ENCODE assay signal across 8 cellular contexts in the genomic region with DNA sequence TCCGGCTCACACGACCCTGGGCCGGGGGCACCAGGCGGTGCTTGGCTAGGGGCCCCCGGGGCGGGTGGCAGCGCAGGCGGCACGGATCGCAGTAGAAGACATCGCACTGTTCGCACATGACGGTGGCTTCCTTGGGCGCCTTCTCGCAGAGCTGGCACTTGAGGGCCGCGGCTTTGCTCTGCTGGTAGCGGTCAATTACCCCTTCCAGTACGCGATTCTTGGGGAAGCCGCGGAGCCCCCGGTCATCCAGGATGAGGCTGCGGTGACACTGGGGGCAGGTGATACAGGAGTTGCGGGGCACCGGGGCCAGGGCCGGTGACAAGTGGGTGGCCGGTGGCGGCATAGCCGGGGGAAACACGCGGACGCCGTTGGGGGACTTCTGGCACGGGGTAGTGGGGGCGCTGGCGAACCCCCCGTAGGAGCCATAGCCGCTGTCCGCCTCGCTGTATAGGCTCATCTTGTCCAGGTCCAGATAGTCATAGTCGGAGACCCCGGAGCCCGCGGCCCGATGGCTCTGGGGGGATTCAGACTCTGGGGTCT. TPM values are rescaled to one million over a fixed set of nuclear protein-coding genes. Genes with fewer than 3 reads are reported as not detected.
A peak's percentile ranks its signal among the peaks of the same experiment; 100 is the strongest.
DNase-seq lines count a peak whose midpoint lies in the region; ATAC-seq and TF ChIP-seq lines count a peak whose summit lies in the region.

No MANE protein-coding gene starts in this region.

- WGBS in sigmoid colon, 2 donors, result 1 to 2% methylated on average over 46 of the region's 46 CpGs

- no peak overlapping the region for H3K27ac Mint-ChIP-seq in activated T-helper 2 cell treated with anti-CD3 and anti-CD28 coated beads, Interferon-gamma antibody, Interleukin-2, Interleukin-4, amounts not matched to agents 10 μg/mL and 5 μg/mL and 100 μg/mL, durations not matched to agents 14 hours and 24 hours and 36 hours

- H3K79me2 ChIP-seq in DND-41 (ENCODE audit: insufficient read depth, low read length), result peaks cover 13% of the 10 kb centered on the region

- peaks cover 15% of the 10 kb centered on the region for H3K4me1 Mint-ChIP-seq in activated T-helper 2 cell treated with anti-CD3 and anti-CD28 coated beads, Interferon-gamma antibody, Interleukin-2, Interleukin-4, amounts not matched to agents 10 μg/mL and 5 μg/mL and 100 μg/mL, durations not matched to agents 14 hours and 24 hours and 36 hours (ENCODE audit: low read depth)

- H3K4me1 ChIP-seq in DND-41 (ENCODE audit: insufficient read depth, low read length), result peaks cover 56% of the 10 kb centered on the region
- peaks cover 28% of the 10 kb centered on the region for H3K4me1 ChIP-seq in left ventricle myocardium inferior
- H3K4me1 ChIP-seq in sigmoid colon, result peaks cover 0 to 45% (median 37%) of the 10 kb centered on the region in 4 donors

- peak overlapping the region; percentile 81 for H3K9ac ChIP-seq in DND-41 (ENCODE audit: low read depth, low read length)

- TF ChIP-seq CTCF in DND-41 (IDR thresholded peaks at IDR 0.05; ENCODE audit: borderline replicate concordance, extremely low read depth, low read length, poor library complexity, severe bottlenecking), result no peak
- no peak for TF ChIP-seq CTCF in left ventricle myocardium inferior (IDR thresholded peaks at IDR 0.05; ENCODE audit: borderline replicate concordance)
- TF ChIP-seq CTCF in sigmoid colon (IDR thresholded peaks at IDR 0.05), result no peak
- no peak for TF ChIP-seq CTCF in GM13977 (IDR thresholded peaks at IDR 0.05; ENCODE audit: extremely low read depth, insufficient read depth, missing control alignments)

- no peaks in the 10 kb centered on the region for H3K36me3 Mint-ChIP-seq in activated T-helper 2 cell treated with anti-CD3 and anti-CD28 coated beads, Interferon-gamma antibody, Interleukin-2, Interleukin-4, amounts not matched to agents 10 μg/mL and 5 μg/mL and 100 μg/mL, durations not matched to agents 14 hours and 24 hours and 36 hours (ENCODE audit: low read depth)

- peak overlapping the region; percentile 94 for H3K4me2 ChIP-seq in DND-41 (ENCODE audit: insufficient read depth, low read length)

- H3K9me3 ChIP-seq in DND-41 (ENCODE audit: insufficient read depth, low read length, severe bottlenecking) (no peaks in the 10 kb centered on the region), left ventricle myocardium inferior (replicated peaks) (no peaks in the 10 kb centered on the region), sigmoid colon (no peaks in the 10 kb centered on the region)

- intact Hi-C loops in activated T-helper 2 cell treated with anti-CD3 and anti-CD28 coated beads, Interferon-gamma antibody, Interleukin-2, Interleukin-4, amounts not matched to agents 10 μg/mL and 5 μg/mL and 100 μg/mL, durations not matched to agents 14 hours and 24 hours and 36 hours (cut with micrococcal nuclease), result loop anchor here (5.0 to 10.0 kb wide), 2 partner anchors 147 to 560 kb away; a partner anchor contains a TSS
- intact Hi-C loops in left ventricle myocardium inferior (cut with micrococcal nuclease), result no loop called here
- intact Hi-C loops in sigmoid colon (cut with DNase I), result loop anchor here (2.0 to 5.0 kb wide), 2 partner anchors 72 to 140 kb away; no protein-coding TSS in a partner anchor

- in situ Hi-C loops in GM13977 (cut with MboI; ENCODE audit: low pct_unique_long_range_greater_than_20kb, low sequenced_read_pairs, unreplicated experiment), result no loop called here

- peak overlapping the region; percentile 91; the same call in 1 of the 2 replicates for H3K27ac ChIP-seq in DND-41 (ENCODE audit: low read length)
- peak overlapping the region; percentile 1 for H3K27ac ChIP-seq in left ventricle myocardium inferior (replicated peaks)
- H3K27ac ChIP-seq in sigmoid colon, result peak overlapping the region in 3 of 4 donors; percentile 86 to 89 (median 89)

- peak overlapping the region; percentile 82 for H3K4me3 Mint-ChIP-seq in activated T-helper 2 cell treated with anti-CD3 and anti-CD28 coated beads, Interferon-gamma antibody, Interleukin-2, Interleukin-4, amounts not matched to agents 10 μg/mL and 5 μg/mL and 100 μg/mL, durations not matched to agents 14 hours and 24 hours and 36 hours (ENCODE audit: low read depth)

- no peaks in the 10 kb centered on the region for H3K9me3 Mint-ChIP-seq in activated T-helper 2 cell treated with anti-CD3 and anti-CD28 coated beads, Interferon-gamma antibody, Interleukin-2, Interleukin-4, amounts not matched to agents 10 μg/mL and 5 μg/mL and 100 μg/mL, durations not matched to agents 14 hours and 24 hours and 36 hours

- DNase-seq in DND-41, result no peak
- DNase-seq in Jurkat, Clone E6-1 (ENCODE audit: low read depth, low spot score), result no peak
- DNase-seq in activated T-helper 2 cell treated with anti-CD3 and anti-CD28 coated beads, Interferon-gamma antibody, Interleukin-2, Interleukin-4, amounts not matched to agents 10 μg/mL and 5 μg/mL and 100 μg/mL, durations not matched to agents 14 hours and 24 hours and 36 hours (ENCODE audit: low spot score), result peak; percentile 11
- DNase-seq in left ventricle myocardium inferior, result no peak
- peak; percentile 66 for DNase-seq in sigmoid colon
- DNase-seq in SIG-M5 treated with dmso at 0.1 percent for 504 hours (lab: John Stamatoyannopoulos, UW; ENCODE audit: unreplicated experiment), result no peak
- DNase-seq in GM13977 (ENCODE audit: low spot score), result no peak

- no peak for ATAC-seq in DND-41 (ENCODE audit: insufficient read depth, low read depth)
- no peak for ATAC-seq in HG03097 (IDR thresholded peaks at IDR 0.05; ENCODE audit: low FRiP score, unreplicated experiment)

- H3K27me3 ChIP-seq in DND-41 (ENCODE audit: insufficient read depth, low read length, poor library complexity) (no peaks in the 10 kb centered on the region), left ventricle myocardium inferior (ENCODE audit: low read depth) (peaks cover 85% of the 10 kb centered on the region), sigmoid colon (peaks cover 0 to 5% (median 0%) of the 10 kb centered on the region in 3 donors)

- no peak for TF ChIP-seq EP300 in sigmoid colon (IDR thresholded peaks at IDR 0.05)

- no peaks in the 10 kb centered on the region for H4K20me1 ChIP-seq in DND-41 (ENCODE audit: insufficient read depth, low read length)

- H3K27me3 Mint-ChIP-seq in activated T-helper 2 cell treated with anti-CD3 and anti-CD28 coated beads, Interferon-gamma antibody, Interleukin-2, Interleukin-4, amounts not matched to agents 10 μg/mL and 5 μg/mL and 100 μg/mL, durations not matched to agents 14 hours and 24 hours and 36 hours (ENCODE audit: low read depth), result peaks cover 44% of the 10 kb centered on the region

- H2AFZ ChIP-seq in DND-41 (ENCODE audit: low read depth, low read length), result peak overlapping the region; percentile 98

- peak overlapping the region; percentile 65 to 96; a peak in 3 of 4 replicates for H3K4me3 ChIP-seq in DND-41 (ENCODE audit: low read depth in 1 of 2, low read length in 2 of 2)
- H3K4me3 ChIP-seq in Jurkat, Clone E6-1 (ENCODE audit: low read length), result peak overlapping the region; percentile 71
- peak overlapping the region; percentile 77 for H3K4me3 ChIP-seq in left ventricle myocardium inferior
- H3K4me3 ChIP-seq in sigmoid colon, result peak overlapping the region; percentile 62 to 69 (median 64)

- H3K36me3 ChIP-seq in DND-41 (ENCODE audit: insufficient read depth, low read length) (no peaks in the 10 kb centered on the region), left ventricle myocardium inferior (no peaks in the 10 kb centered on the region), sigmoid colon (no peaks in the 10 kb centered on the region)

- TF ChIP-seq POLR2A in sigmoid colon (IDR thresholded peaks at IDR 0.05), result no peak

RNA-seq across cellular contexts. Expression of a gene that starts 0.6 kb away (rescaled TPM):
- polyA plus RNA-seq in Jurkat, Clone E6-1 (2012; ENCODE audit: insufficient read depth, insufficient read length), result 5.6 TPM
- total RNA-seq in activated T-helper 2 cell treated with anti-CD3 and anti-CD28 coated beads, Interferon-gamma antibody, Interleukin-2, Interleukin-4, amounts not matched to agents 10 μg/mL and 5 μg/mL and 100 μg/mL, durations not matched to agents 14 hours and 24 hours and 36 hours, result 0.46 TPM in 2 replicates
- total RNA-seq in left ventricle myocardium inferior, result 0.27 TPM
- 10 to 100 TPM; 13.5 to 21.0 (median 17.0) TPM for total RNA-seq in sigmoid colon
- 1 to 10 TPM; 2.4 to 2.8 (median 2.4) TPM for polyA plus RNA-seq in sigmoid colon

Comparison
In these comparisons a context has a peak if more than half of its experiments do, and no peak if none do; other contexts are left out.
1. DNase-seq: peak in activated T-helper 2 cell treated with anti-CD3 and anti-CD28 coated beads, Interferon-gamma antibody, Interleukin-2, Interleukin-4, amounts not matched to agents 10 μg/mL and 5 μg/mL and 100 μg/mL, durations not matched to agents 14 hours and 24 hours and 36 hours (single experiment) and sigmoid colon (single experiment); none in DND-41 (single experiment), Jurkat, Clone E6-1 (single experiment), left ventricle myocardium inferior (single experiment), SIG-M5 treated with dmso at 0.1 percent for 504 hours (single experiment) and GM13977 (single experiment).
2. H3K27ac ChIP-seq: peak in every context shown above with its lines; median percentile 91 in DND-41; 89 in sigmoid colon; 1 in left ventricle myocardium inferior.
3. Peak in every context shown above with its lines, with median percentiles within 50 percentile points of each other: H3K4me3 ChIP-seq.